ENCODE assay signal across 12 cellular contexts in genomic region chr12:71947645-71948105, GRCh38. TPM values are rescaled to one million over a fixed set of nuclear protein-coding genes. Genes with fewer than 3 reads are reported as not detected.
DNase-seq lines count a peak whose midpoint lies in the region; ATAC-seq, FAIRE-seq and TF ChIP-seq lines count a peak whose summit lies in the region.
"Had no signal": no experiment of that assay in that cellular context is flagged by ENCODE, and none has a peak within 500 bp of the region (broad histone marks: within the 10 kb centered on the region; RNA-seq: fewer than 3 reads in every experiment).

No MANE protein-coding gene starts in this region.

- ATAC-seq in GM23338: peak; percentile 88
- ATAC-seq in stimulated activated naive B cell treated with anti-CD40 and anti-IgM and Interleukin-4, amounts not matched to agents 10 μg/mL and 1 μg/mL and 100 μg/mL, for 72 hours (replicated peaks): no peak
- ATAC-seq: GM12878 had no signal

- H3K36me3 Mint-ChIP-seq in GM23338 (ENCODE audit: low read depth): no peaks in the 10 kb centered on the region
- peaks cover 4% of the 10 kb centered on the region for H3K36me3 Mint-ChIP-seq in neural progenitor cell
- H3K36me3 Mint-ChIP-seq in CD8-positive, alpha-beta memory T cell: no peaks in the 10 kb centered on the region
- no peaks in the 10 kb centered on the region for H3K36me3 Mint-ChIP-seq in stimulated activated naive B cell treated with anti-CD40 and anti-IgM and Interleukin-4, amounts not matched to agents 10 μg/mL and 1 μg/mL and 100 μg/mL, for 72 hours

- H3K9me2 ChIP-seq in GM23338 (ENCODE audit: insufficient read depth): no peaks in the 10 kb centered on the region; the same call in 1 of the 2 replicates

- POLR2A ChIA-PET in H1 (lab: Charles Lee; ENCODE audit: partially characterized antibody): interaction anchor here (0.7 to 2.4 kb wide), 3 partner anchors 10 to 20 kb away, joined by 3 to 14 read pairs (median 3); no protein-coding TSS in a partner anchor
- POLR2A ChIA-PET in CD8-positive, alpha-beta memory T cell (lab: Charles Lee): no interaction called here

- H2AFZ ChIP-seq in GM23338: no peak overlapping the region
- H2AFZ ChIP-seq in H1 (ENCODE audit: low read length): no peak overlapping the region
- H2AFZ ChIP-seq in neural progenitor cell (replicated peaks): no peak overlapping the region

- H3K4me1 ChIP-seq in GM23338 (ENCODE audit: insufficient read depth) (peaks cover 47% of the 10 kb centered on the region), H1 (replicated peaks in 1 of 4; ENCODE audit: control insufficient read depth in 3 of 4, insufficient read depth in 4 of 4, low read length in 3 of 4) (peaks cover 5 to 37% (median 30%) of the 10 kb centered on the region in 4 experiments), neural progenitor cell (peaks cover 44% of the 10 kb centered on the region)
- H3K4me1 ChIP-seq in CD8-positive, alpha-beta memory T cell (ENCODE audit: insufficient read depth, low read length): no peaks in the 10 kb centered on the region

- peak overlapping the region; percentile 57 for H3K4me3 Mint-ChIP-seq in GM23338
- peak overlapping the region; percentile 59 for H3K4me3 Mint-ChIP-seq in neural progenitor cell
- no peak overlapping the region for H3K4me3 Mint-ChIP-seq in CD8-positive, alpha-beta memory T cell
- no peak overlapping the region for H3K4me3 Mint-ChIP-seq in stimulated activated naive B cell treated with anti-CD40 and anti-IgM and Interleukin-4, amounts not matched to agents 10 μg/mL and 1 μg/mL and 100 μg/mL, for 72 hours

- H3K9me3 Mint-ChIP-seq in GM23338: no peaks in the 10 kb centered on the region
- H3K9me3 Mint-ChIP-seq in neural progenitor cell: peaks cover 12% of the 10 kb centered on the region
- no peaks in the 10 kb centered on the region for H3K9me3 Mint-ChIP-seq in CD8-positive, alpha-beta memory T cell
- no peaks in the 10 kb centered on the region for H3K9me3 Mint-ChIP-seq in stimulated activated naive B cell treated with anti-CD40 and anti-IgM and Interleukin-4, amounts not matched to agents 10 μg/mL and 1 μg/mL and 100 μg/mL, for 72 hours

- TF ChIP-seq CTCF in GM23338 (conservative IDR thresholded peaks at IDR 0.05; ENCODE audit: low read depth in 2 of 2) (no peak), H1 (IDR thresholded peaks at IDR 0.05; ENCODE audit: control extremely low read depth in 1 of 3, insufficient read depth in 1 of 3, low read depth in 1 of 3, low read length in 3 of 3) (no peak), neural progenitor cell (IDR thresholded peaks at IDR 0.05) (no peak)

- TF ChIP-seq EP300 in H1 (IDR thresholded peaks at IDR 0.05; ENCODE audit: borderline replicate concordance in 1 of 2, low read depth in 2 of 2, low read length in 2 of 2): peak; percentile 56 to 98

- peak overlapping the region; percentile 5; the same call in 1 of the 2 replicates for H3K4me3 ChIP-seq in GM23338
- H3K4me3 ChIP-seq in H1 (ENCODE audit: extremely low read depth in 1 of 4, insufficient read depth in 2 of 4, low read depth in 3 of 4, low read length in 4 of 4): peak overlapping the region in 1 of 4 experiments; percentile 43; a peak in 3 of 8 replicates
- no peak overlapping the region for H3K4me3 ChIP-seq in neural progenitor cell
- H3K4me3 ChIP-seq in CD8-positive, alpha-beta memory T cell (ENCODE audit: low read length): no peak overlapping the region
- H3K4me3 ChIP-seq: GM12878 had no signal

- H3K4me1 Mint-ChIP-seq in GM23338: peaks cover 80% of the 10 kb centered on the region
- H3K4me1 Mint-ChIP-seq in neural progenitor cell: peaks cover 52% of the 10 kb centered on the region
- no peaks in the 10 kb centered on the region for H3K4me1 Mint-ChIP-seq in CD8-positive, alpha-beta memory T cell
- H3K4me1 Mint-ChIP-seq in stimulated activated naive B cell treated with anti-CD40 and anti-IgM and Interleukin-4, amounts not matched to agents 10 μg/mL and 1 μg/mL and 100 μg/mL, for 72 hours: no peaks in the 10 kb centered on the region

- H2BK120ac ChIP-seq in H1 (replicated peaks; ENCODE audit: low read depth, low read length): peak overlapping the region; percentile 5

- no peaks in the 10 kb centered on the region for H4K20me1 ChIP-seq in GM23338 (replicated peaks; ENCODE audit: insufficient read depth)
- H4K20me1 ChIP-seq in H1 (replicated peaks in 1 of 2; ENCODE audit: control insufficient read depth in 1 of 2, insufficient read depth in 2 of 2, low read length in 2 of 2): no peaks in the 10 kb centered on the region
- no peaks in the 10 kb centered on the region for H4K20me1 ChIP-seq in neural progenitor cell (ENCODE audit: low read depth)

- TF ChIP-seq POLR2A in H1 (IDR thresholded peaks at IDR 0.05; ENCODE audit: control extremely low read depth in 1 of 2, low read depth in 2 of 2, low read length in 2 of 2): peak; percentile 28 to 63

- H3K27ac ChIP-seq in GM23338 (ENCODE audit: low read depth) (peak overlapping the region; percentile 94), H1 (ENCODE audit: low read depth, low read length) (peak overlapping the region; percentile 90), neural progenitor cell (peak overlapping the region; percentile 79)
- no peak overlapping the region for H3K27ac ChIP-seq in CD8-positive, alpha-beta memory T cell (ENCODE audit: low read depth, low read length)

- no peak overlapping the region; the same call in 1 of the 2 replicates for H2BK20ac ChIP-seq in H1 (ENCODE audit: low read length)

- peaks cover 8% of the 10 kb centered on the region for H3F3A ChIP-seq in GM23338 (replicated peaks; ENCODE audit: low read depth)
- H3F3A ChIP-seq in neural progenitor cell (ENCODE audit: low read depth): peaks cover 33% of the 10 kb centered on the region

- 0 out of 4 replicates have a peak, but pooled peaks of 1 of the 2 experiments have one; percentile 0 for TF ChIP-seq RAD21 in H1 (IDR thresholded peaks at IDR 0.05 in 1 of 2, conservative IDR thresholded peaks at IDR 0.05 in 1 of 2; ENCODE audit: low read depth in 2 of 2, low read length in 2 of 2)

- peak overlapping the region; percentile 1; the same call in 1 of the 2 replicates for H2AK5ac ChIP-seq in H1 (ENCODE audit: low read depth, low read length)

- H3K27me3 ChIP-seq in GM23338 (ENCODE audit: insufficient read depth): no peaks in the 10 kb centered on the region
- no peaks in the 10 kb centered on the region for H3K27me3 ChIP-seq in H1 (replicated peaks in 1 of 4; ENCODE audit: control insufficient read depth in 3 of 4, extremely low read depth in 1 of 4, insufficient read depth in 3 of 4, low read length in 3 of 4)
- H3K27me3 ChIP-seq in neural progenitor cell: no peaks in the 10 kb centered on the region
- H3K27me3 ChIP-seq in CD8-positive, alpha-beta memory T cell (ENCODE audit: insufficient read depth, low read length, poor library complexity, severe bottlenecking): peaks cover 4% of the 10 kb centered on the region

- WGBS in H1 (ENCODE audit: extremely low coverage in 1 of 2, insufficient coverage in 1 of 2, insufficient read length in 1 of 2, insufficient replicate concordance in 2 of 2, low coverage in 1 of 2, low lambda C conversion rate in 2 of 2, missing lambda C conversion rate in 1 of 2), 2 experiments: 2% methylated on average over 9 of the region's 9 CpGs; no CpG with 5 or more reads in 1 of the 2 experiments

- peak overlapping the region; percentile 70 for H2BK12ac ChIP-seq in H1 (ENCODE audit: low read depth, low read length)

- H3K79me2 ChIP-seq in GM23338 (replicated peaks; ENCODE audit: insufficient read depth) (no peaks in the 10 kb centered on the region), H1 (ENCODE audit: control insufficient read depth in 1 of 2, insufficient read depth in 2 of 2, low read length in 2 of 2) (no peaks in the 10 kb centered on the region), neural progenitor cell (ENCODE audit: low read depth) (no peaks in the 10 kb centered on the region)

- H3K27me3 Mint-ChIP-seq in GM23338 (ENCODE audit: insufficient read depth, low read depth, poor library complexity) (peaks cover 2% of the 10 kb centered on the region), neural progenitor cell (ENCODE audit: insufficient read depth, low read depth) (peaks cover 10% of the 10 kb centered on the region)
- H3K27me3 Mint-ChIP-seq in CD8-positive, alpha-beta memory T cell: peaks cover 20 to 31% of the 10 kb centered on the region in 2 donors
- H3K27me3 Mint-ChIP-seq in stimulated activated naive B cell treated with anti-CD40 and anti-IgM and Interleukin-4, amounts not matched to agents 10 μg/mL and 1 μg/mL and 100 μg/mL, for 72 hours: peaks cover 24 to 41% of the 10 kb centered on the region in 2 donors

- H3K4me2 ChIP-seq in GM23338 (peak overlapping the region; percentile 29), H1 (ENCODE audit: insufficient read depth in 1 of 2, low read depth in 2 of 2, low read length in 2 of 2) (peak overlapping the region; percentile 68 to 69), neural progenitor cell (peak overlapping the region; percentile 72)

- CTCF ChIA-PET in H1 (lab: Charles Lee; ENCODE audit: partially characterized antibody): interaction anchor here (1.1 to 1.7 kb wide), 2 partner anchors 9 kb away, joined by 5 to 6 read pairs; partner anchors contain the start of gene TPH2
- CTCF ChIA-PET in CD8-positive, alpha-beta memory T cell (lab: Charles Lee): no interaction called here

- H3K23ac ChIP-seq in H1 (ENCODE audit: insufficient read length): no peak overlapping the region

- peak; percentile 95 for FAIRE-seq in H1 (lab: Jason Lieb, UNC)
- FAIRE-seq: GM12878 had no signal

- H2BK5ac ChIP-seq in H1 (ENCODE audit: low read depth, low read length): peak overlapping the region; percentile 82

- H4K91ac ChIP-seq in H1 (replicated peaks; ENCODE audit: insufficient read length, low read length): no peak overlapping the region

- H3K79me1 ChIP-seq in H1 (ENCODE audit: low read depth, low read length): no peaks in the 10 kb centered on the region

- no peak overlapping the region for H3K4ac ChIP-seq in H1 (replicated peaks; ENCODE audit: insufficient read length, low read depth, low read length)

- peak overlapping the region; percentile 52 for H4K5ac ChIP-seq in H1 (ENCODE audit: insufficient read length, low read depth, low read length)

- no peak overlapping the region for H4K8ac ChIP-seq in H1 (ENCODE audit: extremely low read depth, insufficient read depth, low read length)

- H3K14ac ChIP-seq in H1 (ENCODE audit: insufficient read length): no peak overlapping the region

- DNase-seq in GM23338 (ENCODE audit: low spot score) (peak; percentile 98), NCI-H345 treated with DMSO at 0.1 percent for 48 hours (lab: John Stamatoyannopoulos, UW; ENCODE audit: unreplicated experiment) (peak; percentile 99), H1 (ENCODE audit: low read depth in 1 of 2, low spot score in 2 of 2) (peak; percentile 64 to 77), neural progenitor cell (ENCODE audit: low spot score) (peak; percentile 89)
- no peak for DNase-seq in activated CD4-positive, alpha-beta T cell treated with anti-CD3 and anti-CD28 coated beads, Interleukin-2, amount 50 U/mL, for 4 hours
- no peak for DNase-seq in activated CD8-positive, alpha-beta memory T cell treated with anti-CD3 and anti-CD28 coated beads, Interleukin-2, amount 50 U/mL, for 4 hours
- no peak for DNase-seq in CD8-positive, alpha-beta memory T cell
- DNase-seq in stimulated activated naive B cell treated with anti-CD40 and anti-IgM and Interleukin-4, amounts not matched to agents 10 μg/mL and 1 μg/mL and 100 μg/mL, for 72 hours: no peak
- DNase-seq: activated gamma-delta T cell treated with Interleukin-2 at 50 U/mL for 16 hours, Kasumi-1 had no signal

- H3K27ac Mint-ChIP-seq in GM23338 (peak overlapping the region; percentile 96), neural progenitor cell (peak overlapping the region; percentile 98)
- no peak overlapping the region for H3K27ac Mint-ChIP-seq in CD8-positive, alpha-beta memory T cell
- no peak overlapping the region for H3K27ac Mint-ChIP-seq in stimulated activated naive B cell treated with anti-CD40 and anti-IgM and Interleukin-4, amounts not matched to agents 10 μg/mL and 1 μg/mL and 100 μg/mL, for 72 hours

- H3K9ac ChIP-seq in H1 (replicated peaks in 1 of 4; ENCODE audit: extremely low read depth in 1 of 4, low read depth in 3 of 4, low read length in 3 of 4) (peak overlapping the region in 2 of 4 experiments; percentile 31 to 64; a peak in 3 of 7 replicates), neural progenitor cell (no peak overlapping the region)

- no peaks in the 10 kb centered on the region for H3K36me3 ChIP-seq in GM23338 (ENCODE audit: insufficient read depth)
- H3K36me3 ChIP-seq in H1 (ENCODE audit: control insufficient read depth in 2 of 4, insufficient read depth in 4 of 4, low read length in 3 of 4): no peaks in the 10 kb centered on the region
- no peaks in the 10 kb centered on the region for H3K36me3 ChIP-seq in neural progenitor cell
- no peaks in the 10 kb centered on the region for H3K36me3 ChIP-seq in CD8-positive, alpha-beta memory T cell (ENCODE audit: insufficient read depth, low read length)

- no peak overlapping the region; the same call in 1 of the 2 replicates for H3K18ac ChIP-seq in H1 (ENCODE audit: extremely low read depth, low read length)

- no peak overlapping the region for H3K56ac ChIP-seq in H1 (replicated peaks; ENCODE audit: insufficient read length, low read depth, low read length)

- H3K9me3 ChIP-seq in H1 (ENCODE audit: insufficient read depth in 2 of 2, low read depth in 1 of 2, low read length in 1 of 2) (no peaks in the 10 kb centered on the region), neural progenitor cell (ENCODE audit: low read depth) (no peaks in the 10 kb centered on the region)
- no peaks in the 10 kb centered on the region for H3K9me3 ChIP-seq in CD8-positive, alpha-beta memory T cell (ENCODE audit: low read length)

- no peaks in the 10 kb centered on the region; the same call in 1 of the 2 replicates for H3K23me2 ChIP-seq in H1 (ENCODE audit: low read depth, low read length)

- H2BK15ac ChIP-seq in H1 (ENCODE audit: low read length): no peak overlapping the region

RNA-seq across cellular contexts. Expression of gene TPH2, which starts 9.0 kb away (rescaled TPM):
- 1.0 and 1.4 TPM in 2 replicates for total RNA-seq in GM23338 (2014; rRNA removed; shearing (Covaris generic))
- polyA plus RNA-seq in GM23338 (2016; fragmentation: Nextera tagmentation; extraction: Ambion mirVana) (0.54 and 0.94 TPM in 2 replicates), H1 (2011; rRNA removed) (0.42 and 0.57 TPM in 2 replicates)
- total RNA-seq in H1 (2021; fragmentation: NEBNext Ultra II Directional; extraction: Animal tissue kit (Norgen Biotek cat#: 25700)): 0.90 and 1.1 TPM in 2 replicates
- polyA plus RNA-seq in H1 (2011; cell fraction: cytosol; rRNA removed): 0.23 TPM
- polyA plus RNA-seq in H1 (2011; cell fraction: nucleus; rRNA removed): 1.0 TPM
- 0.21 to 0.39 TPM (median 0.28 TPM) in 4 replicates for polyA plus RNA-seq in H1 (2012, experiment 1 of 2)
- not detected for polyA plus RNA-seq in H1 (2012, experiment 2 of 2)
- 0.55 TPM for polyA plus RNA-seq in H1 (2013, experiment 1 of 2)
- polyA plus RNA-seq in H1 (2013, experiment 2 of 2): 0.33 TPM
- polyA minus RNA-seq in H1 (2011; rRNA and poly(A)+ RNA removed): 1.4 and 2.1 TPM in 2 replicates
- polyA minus RNA-seq in H1 (2011; cell fraction: cytosol; rRNA and poly(A)+ RNA removed): not detected
- 4.1 TPM for polyA minus RNA-seq in H1 (2011; cell fraction: nucleus; rRNA and poly(A)+ RNA removed)
- 0.12 TPM in 1 of 2 replicates, not detected in the other for total RNA-seq in neural progenitor cell (ENCODE audit: low replicate concordance)
- total RNA-seq in CD8-positive, alpha-beta memory T cell: not detected
- polyA plus RNA-seq in CD8-positive, alpha-beta memory T cell: not detected
- total RNA-seq: GM12878, temporal lobe had no signal
- polyA plus RNA-seq: GM12878 had no signal

Comparison
In these comparisons a context has a peak if more than half of its experiments do, and no peak if none do; other contexts are left out.
1. DNase-seq: peak in GM23338 (single experiment), NCI-H345 treated with DMSO at 0.1 percent for 48 hours (single experiment), H1 (2 of 2) and neural progenitor cell (single experiment); none in activated CD4-positive, alpha-beta T cell treated with anti-CD3 and anti-CD28 coated beads, Interleukin-2, amount 50 U/mL, for 4 hours (0 of 2), activated CD8-positive, alpha-beta memory T cell treated with anti-CD3 and anti-CD28 coated beads, Interleukin-2, amount 50 U/mL, for 4 hours (single experiment), CD8-positive, alpha-beta memory T cell (0 of 5) and stimulated activated naive B cell treated with anti-CD40 and anti-IgM and Interleukin-4, amounts not matched to agents 10 μg/mL and 1 μg/mL and 100 μg/mL, for 72 hours (single experiment).
2. H3K27ac Mint-ChIP-seq: peak in GM23338 (single experiment) and neural progenitor cell (single experiment); none in CD8-positive, alpha-beta memory T cell (0 of 8) and stimulated activated naive B cell treated with anti-CD40 and anti-IgM and Interleukin-4, amounts not matched to agents 10 μg/mL and 1 μg/mL and 100 μg/mL, for 72 hours (single experiment).
3. H3K4me3 Mint-ChIP-seq: peak in GM23338 (single experiment) and neural progenitor cell (single experiment); none in CD8-positive, alpha-beta memory T cell (0 of 7) and stimulated activated naive B cell treated with anti-CD40 and anti-IgM and Interleukin-4, amounts not matched to agents 10 μg/mL and 1 μg/mL and 100 μg/mL, for 72 hours (0 of 2).
4. Peak in every context shown above with its lines, with median percentiles within 50 percentile points of each other: H3K4me2 ChIP-seq.